In the genomic region with DNA sequence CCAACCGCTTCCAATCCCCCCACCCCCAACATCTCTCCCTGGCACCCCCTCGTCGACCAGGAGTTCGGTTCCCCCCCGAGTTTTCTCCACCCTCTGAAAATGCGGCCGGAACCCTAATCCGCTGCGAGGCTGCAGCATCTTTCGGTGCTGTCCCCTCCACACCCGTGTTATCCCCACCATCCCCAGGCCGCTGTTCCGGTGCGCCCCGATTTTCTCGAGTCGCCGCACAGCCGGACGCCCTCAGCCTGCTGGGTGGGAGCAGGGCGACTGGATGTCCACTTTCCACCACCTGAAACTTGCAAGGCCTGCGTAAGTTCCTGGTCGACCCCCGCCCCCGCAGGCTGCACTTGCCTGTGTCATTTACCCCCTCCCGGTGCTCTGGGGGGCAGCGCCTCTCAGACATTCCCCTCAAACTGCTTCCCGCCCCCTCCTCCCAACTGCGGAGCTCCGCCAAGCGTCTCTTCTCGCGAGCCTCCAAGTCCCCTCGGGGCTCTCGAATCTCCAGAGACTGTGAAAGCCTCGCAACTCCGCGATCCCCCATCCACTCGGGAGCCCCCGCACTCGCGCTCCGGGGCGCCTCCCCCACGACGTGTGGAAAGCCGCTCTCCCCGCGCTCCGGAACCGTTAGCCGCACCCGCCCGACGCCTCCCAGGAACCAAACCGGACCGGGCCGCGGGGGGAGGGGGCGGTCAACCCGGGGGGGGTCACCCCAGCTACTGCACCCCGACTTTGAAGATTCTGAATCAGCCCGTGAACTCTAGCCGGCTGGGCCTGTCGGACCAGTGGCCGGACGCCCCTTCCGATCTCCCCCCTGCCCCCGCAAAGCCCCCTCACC, we compare ENCODE assay signal across 2 cellular contexts.
TF ChIP-seq lines count a peak whose summit lies in the region.

No MANE protein-coding gene starts in this region.

TF ChIP-seq in Ishikawa, 13 proteins besides CTCF, POLR2A, EP300 and RAD21:
- TF ChIP-seq, protein P1, sequence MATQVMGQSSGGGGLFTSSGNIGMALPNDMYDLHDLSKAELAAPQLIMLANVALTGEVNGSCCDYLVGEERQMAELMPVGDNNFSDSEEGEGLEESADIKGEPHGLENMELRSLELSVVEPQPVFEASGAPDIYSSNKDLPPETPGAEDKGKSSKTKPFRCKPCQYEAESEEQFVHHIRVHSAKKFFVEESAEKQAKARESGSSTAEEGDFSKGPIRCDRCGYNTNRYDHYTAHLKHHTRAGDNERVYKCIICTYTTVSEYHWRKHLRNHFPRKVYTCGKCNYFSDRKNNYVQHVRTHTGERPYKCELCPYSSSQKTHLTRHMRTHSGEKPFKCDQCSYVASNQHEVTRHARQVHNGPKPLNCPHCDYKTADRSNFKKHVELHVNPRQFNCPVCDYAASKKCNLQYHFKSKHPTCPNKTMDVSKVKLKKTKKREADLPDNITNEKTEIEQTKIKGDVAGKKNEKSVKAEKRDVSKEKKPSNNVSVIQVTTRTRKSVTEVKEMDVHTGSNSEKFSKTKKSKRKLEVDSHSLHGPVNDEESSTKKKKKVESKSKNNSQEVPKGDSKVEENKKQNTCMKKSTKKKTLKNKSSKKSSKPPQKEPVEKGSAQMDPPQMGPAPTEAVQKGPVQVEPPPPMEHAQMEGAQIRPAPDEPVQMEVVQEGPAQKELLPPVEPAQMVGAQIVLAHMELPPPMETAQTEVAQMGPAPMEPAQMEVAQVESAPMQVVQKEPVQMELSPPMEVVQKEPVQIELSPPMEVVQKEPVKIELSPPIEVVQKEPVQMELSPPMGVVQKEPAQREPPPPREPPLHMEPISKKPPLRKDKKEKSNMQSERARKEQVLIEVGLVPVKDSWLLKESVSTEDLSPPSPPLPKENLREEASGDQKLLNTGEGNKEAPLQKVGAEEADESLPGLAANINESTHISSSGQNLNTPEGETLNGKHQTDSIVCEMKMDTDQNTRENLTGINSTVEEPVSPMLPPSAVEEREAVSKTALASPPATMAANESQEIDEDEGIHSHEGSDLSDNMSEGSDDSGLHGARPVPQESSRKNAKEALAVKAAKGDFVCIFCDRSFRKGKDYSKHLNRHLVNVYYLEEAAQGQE (IDR thresholded peaks at IDR 0.05; ENCODE audit: low read depth), result no peak
- TF ChIP-seq EGR1 (IDR thresholded peaks at IDR 0.05) (peak; percentile 83), ZBTB7A (IDR thresholded peaks at IDR 0.05; ENCODE audit: low read depth) (peak; percentile 82; the same call in 1 of the 2 replicates)

TF ChIP-seq in H1, 55 proteins besides CTCF, POLR2A, EP300 and RAD21:
- TF ChIP-seq SP2 (IDR thresholded peaks at IDR 0.05; ENCODE audit: low read length), result no peak
- TF ChIP-seq NRF1 (IDR thresholded peaks at IDR 0.05; ENCODE audit: low read depth, low read length), result no peak
- TF ChIP-seq CBX5 (IDR thresholded peaks at IDR 0.05; ENCODE audit: low read depth, low read length), result no peak
- peak; percentile 44; the same call in 1 of the 2 replicates for TF ChIP-seq PHF8 (conservative IDR thresholded peaks at IDR 0.05; ENCODE audit: low read depth, low read length)
- TF ChIP-seq TEAD4 (IDR thresholded peaks at IDR 0.05; ENCODE audit: low read depth, low read length), result 0 out of 2 replicates have a peak, but pooled peaks have one; percentile 7
- TF ChIP-seq BACH1 (IDR thresholded peaks at IDR 0.05; ENCODE audit: low read length), result 0 out of 2 replicates have a peak, but pooled peaks have one; percentile 29
- TF ChIP-seq BRCA1 (IDR thresholded peaks at IDR 0.05; ENCODE audit: low read depth, low read length), result peak; percentile 71
- no peak for TF ChIP-seq SIX5 (IDR thresholded peaks at IDR 0.05; ENCODE audit: low read depth, low read length)
- TF ChIP-seq ASH2L (IDR thresholded peaks at IDR 0.05; ENCODE audit: low read length), result peak; percentile 3
- peak; percentile 51; the same call in 1 of the 2 replicates for TF ChIP-seq EGR1 (IDR thresholded peaks at IDR 0.05; ENCODE audit: borderline replicate concordance, low read depth, low read length)
- peak; percentile 89 for TF ChIP-seq CHD2 (IDR thresholded peaks at IDR 0.05; ENCODE audit: low read length)
- peak; percentile 33 for TF ChIP-seq KDM4A (IDR thresholded peaks at IDR 0.05; ENCODE audit: low read depth, low read length, severe bottlenecking)
- no peak for TF ChIP-seq CHD1 (IDR thresholded peaks at IDR 0.05; ENCODE audit: low read depth, low read length)
- 0 out of 2 replicates have a peak, but pooled peaks have one; percentile 19 for TF ChIP-seq KDM1A (IDR thresholded peaks at IDR 0.05; ENCODE audit: borderline replicate concordance, low read length)
- 0 out of 2 replicates have a peak, but pooled peaks have one; percentile 41 for TF ChIP-seq CREB1 (IDR thresholded peaks at IDR 0.05)
- TF ChIP-seq SP4 (IDR thresholded peaks at IDR 0.05; ENCODE audit: low read length), result no peak
- no peak for TF ChIP-seq ZNF274 (IDR thresholded peaks at IDR 0.05; ENCODE audit: borderline replicate concordance, extremely low read depth, low read length)
- no peak for TF ChIP-seq RNF2 (IDR thresholded peaks at IDR 0.05; ENCODE audit: borderline replicate concordance, low read depth, low read length, missing control alignments, poor library complexity, severe bottlenecking)
- TF ChIP-seq, protein P2, sequence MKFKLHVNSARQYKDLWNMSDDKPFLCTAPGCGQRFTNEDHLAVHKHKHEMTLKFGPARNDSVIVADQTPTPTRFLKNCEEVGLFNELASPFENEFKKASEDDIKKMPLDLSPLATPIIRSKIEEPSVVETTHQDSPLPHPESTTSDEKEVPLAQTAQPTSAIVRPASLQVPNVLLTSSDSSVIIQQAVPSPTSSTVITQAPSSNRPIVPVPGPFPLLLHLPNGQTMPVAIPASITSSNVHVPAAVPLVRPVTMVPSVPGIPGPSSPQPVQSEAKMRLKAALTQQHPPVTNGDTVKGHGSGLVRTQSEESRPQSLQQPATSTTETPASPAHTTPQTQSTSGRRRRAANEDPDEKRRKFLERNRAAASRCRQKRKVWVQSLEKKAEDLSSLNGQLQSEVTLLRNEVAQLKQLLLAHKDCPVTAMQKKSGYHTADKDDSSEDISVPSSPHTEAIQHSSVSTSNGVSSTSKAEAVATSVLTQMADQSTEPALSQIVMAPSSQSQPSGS (IDR thresholded peaks at IDR 0.05; ENCODE audit: low read length), result no peak
- TF ChIP-seq BCL11A (IDR thresholded peaks at IDR 0.05; ENCODE audit: low read depth in 2 of 2, low read length in 2 of 2), result no peak
